Comparison of ENCODE assay signal across 1 cellular context in genomic region chr12:59304077-59304721, GRCh38.
TF ChIP-seq lines count a peak whose summit lies in the region.

No MANE protein-coding gene starts in this region.

TF ChIP-seq in H1, 55 proteins besides CTCF, POLR2A, EP300 and RAD21:
- TF ChIP-seq BRCA1 (IDR thresholded peaks at IDR 0.05; ENCODE audit: low read depth, low read length) (no peak), BCL11A (IDR thresholded peaks at IDR 0.05; ENCODE audit: low read depth in 2 of 2, low read length in 2 of 2) (no peak), ZNF274 (IDR thresholded peaks at IDR 0.05; ENCODE audit: borderline replicate concordance, extremely low read depth, low read length) (no peak), SIN3A (conservative IDR thresholded peaks at IDR 0.05 in 1 of 2, IDR thresholded peaks at IDR 0.05 in 1 of 2; ENCODE audit: low read depth in 1 of 2, low read length in 2 of 2) (no peak), SAP30 (IDR thresholded peaks at IDR 0.05; ENCODE audit: insufficient read depth, insufficient replicate concordance, low read length) (no peak), TCF12 (IDR thresholded peaks at IDR 0.05; ENCODE audit: low read depth, low read length) (no peak), EGR1 (IDR thresholded peaks at IDR 0.05; ENCODE audit: borderline replicate concordance, low read depth, low read length) (no peak), CHD2 (IDR thresholded peaks at IDR 0.05; ENCODE audit: low read length) (no peak), RXRA (IDR thresholded peaks at IDR 0.05; ENCODE audit: insufficient read depth, low read depth, low read length) (no peak), MAFK (IDR thresholded peaks at IDR 0.05; ENCODE audit: low read depth, low read length) (no peak), EZH2 (IDR thresholded peaks at IDR 0.05; ENCODE audit: low read depth, low read length, severe bottlenecking) (no peak)
TF ChIP-seq in H1: peak in this region for 0.
